Comparison of ENCODE assay signal across 8 cellular contexts in genomic region chr2:233350708-233351107, GRCh38. TPM values are rescaled to one million over a fixed set of nuclear protein-coding genes. Genes with fewer than 3 reads are reported as not detected.
DNase-seq lines count a peak whose midpoint lies in the region; ATAC-seq and TF ChIP-seq lines count a peak whose summit lies in the region.

No MANE protein-coding gene starts in this region.

- H3K36me3 Mint-ChIP-seq in HFFc6 (ENCODE audit: low read depth): no peaks in the 10 kb centered on the region

- peaks cover 52% of the 10 kb centered on the region for H3K4me1 Mint-ChIP-seq in HFFc6 (ENCODE audit: low read depth)

- peaks cover 28% of the 10 kb centered on the region for H3K27me3 Mint-ChIP-seq in HFFc6 (ENCODE audit: insufficient read depth)

- no peaks in the 10 kb centered on the region for H3K9me3 Mint-ChIP-seq in HFFc6

- H3K27ac Mint-ChIP-seq in HFFc6: peak overlapping the region; percentile 89

- peak; percentile 53 for TF ChIP-seq CTCF in HFFc6 (IDR thresholded peaks at IDR 0.05)

- H3K4me3 Mint-ChIP-seq in HFFc6: peak overlapping the region; percentile 62

- ATAC-seq in GM19324 (IDR thresholded peaks at IDR 0.05; ENCODE audit: low FRiP score, unreplicated experiment) (no peak), GM18511 (IDR thresholded peaks at IDR 0.05; ENCODE audit: unreplicated experiment) (no peak)

- in situ Hi-C loops in SK-MEL-5 (cut with HindIII; ENCODE audit: low pct_unique_long_range_greater_than_20kb, low sequenced_read_pairs): no loop called here
- in situ Hi-C loops in G401 (cut with HindIII; ENCODE audit: low sequenced_read_pairs): no loop called here

- DNase-seq in AML-193 (lab: John Stamatoyannopoulos, UW): peak; percentile 48 to 63
- peak; percentile 96 for DNase-seq in HFFc6
- peak; percentile 64 for DNase-seq in SK-MEL-5 (ENCODE audit: low read depth, low spot score)
- DNase-seq in epidermal melanocyte (ENCODE audit: insufficient read length, low spot score): peak; percentile 79
- peak; percentile 25 for DNase-seq in retina
- no peak for DNase-seq in G401 (ENCODE audit: low spot score)

RNA-seq across cellular contexts. Expression of gene DGKD, which starts 3.6 kb away (rescaled TPM):
- total RNA-seq in HFFc6 (2021; fragmentation: NEBNext Ultra II Directional; extraction: Animal tissue kit (Norgen Biotek cat#: 25700)): 10 to 100 TPM in 3 of 6 experiments, 1 to 10 TPM in 3; 8.1 to 12.2 (median 10.3) TPM
- 7.4 and 7.6 TPM in 2 replicates for total RNA-seq in SK-MEL-5 (2014; rRNA removed; shearing (Covaris generic))
- 12.6 and 19.3 TPM in 2 replicates for polyA plus RNA-seq in SK-MEL-5 (2015; cell fraction: cytosol; rRNA removed)
- polyA plus RNA-seq in SK-MEL-5 (2015; cell fraction: nucleus; rRNA removed): 59.1 and 102 TPM in 2 replicates
- 15.6 and 20.4 TPM in 2 replicates for total RNA-seq in G401 (2014; rRNA removed; shearing (Covaris generic))

RNA-seq across cellular contexts. Expression of gene SAG, which starts 43.1 kb away (rescaled TPM):
- total RNA-seq in HFFc6 (2021; fragmentation: NEBNext Ultra II Directional; extraction: Animal tissue kit (Norgen Biotek cat#: 25700)): not detected
- total RNA-seq in SK-MEL-5 (2014; rRNA removed; shearing (Covaris generic)): not detected in 2 replicates
- not detected in 2 replicates for polyA plus RNA-seq in SK-MEL-5 (2015; cell fraction: cytosol; rRNA removed)
- polyA plus RNA-seq in SK-MEL-5 (2015; cell fraction: nucleus; rRNA removed): not detected in 2 replicates
- total RNA-seq in G401 (2014; rRNA removed; shearing (Covaris generic)): 0.80 TPM in 1 of 2 replicates, not detected in the other
